ENCODE assay signal across 18 cellular contexts in genomic region chr15:33114484-33114767, GRCh38.
DNase-seq lines count a peak whose midpoint lies in the region; ATAC-seq and TF ChIP-seq lines count a peak whose summit lies in the region.
"Had no signal": no experiment of that assay in that cellular context is flagged by ENCODE, and none has a peak within 500 bp of the region (broad histone marks: within the 10 kb centered on the region; RNA-seq: fewer than 3 reads in every experiment).

No MANE protein-coding gene starts in this region.

- peak overlapping the region; percentile 80 for H3K18ac ChIP-seq in IMR-90 (ENCODE audit: low read depth, low read length)

- H3K27ac Mint-ChIP-seq in HFFc6 = no peak overlapping the region

- H2BK20ac ChIP-seq in IMR-90 (ENCODE audit: low read depth, low read length) = peak overlapping the region; percentile 99; the same call in 1 of the 2 replicates

- DNase-seq in AG10803 (ENCODE audit: low read depth) (peak; percentile 36), IMR-90 (peak; percentile 97), choroid plexus epithelial cell (ENCODE audit: low read depth) (peak; percentile 29), HFFc6 (no peak), GM19240 (ENCODE audit: insufficient read length, low spot score) (no peak)
- no peak for DNase-seq in activated CD4-positive, alpha-beta T cell treated with anti-CD3 and anti-CD28 coated beads, Interleukin-2, amount 50 U/mL, for 4 hours
- DNase-seq: AML-193; Caco-2; DMS153; KG1; NCI-H1436; NCI-H2081; NCI-H345; NK-92 treated with Interleukin-12 subunit alpha and Interleukin-12 subunit beta, amount 100 ng/mL, for 24 hours had no signal

- no peak overlapping the region for H3K9ac ChIP-seq in IMR-90 (ENCODE audit: low read depth, low read length)

- H4K91ac ChIP-seq in IMR-90 (ENCODE audit: insufficient read depth, low read depth, low read length) = peak overlapping the region; percentile 93; the same call in 1 of the 2 replicates

- dilution Hi-C loops in IMR-90 (cut with HindIII; ENCODE audit: low sequenced_read_pairs, unreplicated experiment) = no loop called here

- peak overlapping the region; percentile 72; the same call in 1 of the 2 replicates for H3K56ac ChIP-seq in IMR-90 (ENCODE audit: extremely low read depth, insufficient read depth, low read length)

- peak overlapping the region; percentile 96; the same call in 1 of the 2 replicates for H3K4ac ChIP-seq in IMR-90 (ENCODE audit: low read depth, low read length)

- TF ChIP-seq EP300 in gastroesophageal sphincter (IDR thresholded peaks at IDR 0.05) = no peak

- no peak overlapping the region for H3K4me2 ChIP-seq in IMR-90 (ENCODE audit: low read depth, low read length)
- H3K4me2 ChIP-seq: A549 had no signal

- no peak overlapping the region for H2AFZ ChIP-seq in IMR-90 (replicated peaks; ENCODE audit: low read length, poor library complexity)

- BruUV-seq in IMR-90 (replicated peaks; lab: Mats Ljungman, UMichigan) = no TSS peak

- H3K36me3 ChIP-seq in IMR-90 (ENCODE audit: control insufficient read depth, insufficient read depth, low read length) (no peaks in the 10 kb centered on the region; the same call in 1 of the 2 replicates), gastroesophageal sphincter (no peaks in the 10 kb centered on the region)

- H3K4me3 Mint-ChIP-seq in HFFc6 = no peak overlapping the region

- H3K27me3 Mint-ChIP-seq in HFFc6 (ENCODE audit: insufficient read depth) = no peaks in the 10 kb centered on the region; the same call in 1 of the 2 replicates

- in situ Hi-C loops in IMR-90 (cut with MboI; ENCODE audit: low sequenced_read_pairs) = loop anchor here (10.0 kb wide), 1 partner anchor 270 kb away; no protein-coding TSS in a partner anchor

- peaks cover 10% of the 10 kb centered on the region for H3K9me1 ChIP-seq in IMR-90 (ENCODE audit: insufficient read depth, low read length)

- H2BK5ac ChIP-seq in IMR-90 (ENCODE audit: low read depth, low read length, poor library complexity, severe bottlenecking) = peak overlapping the region; percentile 94

- H3K27me3 ChIP-seq in IMR-90 (ENCODE audit: control insufficient read depth, insufficient read depth, low read length) = no peaks in the 10 kb centered on the region
- no peaks in the 10 kb centered on the region for H3K27me3 ChIP-seq in gastroesophageal sphincter

- H3K4me3 ChIP-seq in AG10803 (ENCODE audit: low read length) = no peak overlapping the region
- no peak overlapping the region for H3K4me3 ChIP-seq in IMR-90 (ENCODE audit: insufficient read depth, low read depth, low read length)
- H3K4me3 ChIP-seq in choroid plexus epithelial cell (ENCODE audit: low read depth, low read length) = no peak overlapping the region
- H3K4me3 ChIP-seq in gastroesophageal sphincter = no peak overlapping the region
- H3K4me3 ChIP-seq: A549 had no signal

- ATAC-seq in IMR-90 (ENCODE audit: low read depth) = peak; percentile 59; the same call in 1 of the 2 replicates
- ATAC-seq in gastroesophageal sphincter = peak; percentile 31
- ATAC-seq in GM21529 (IDR thresholded peaks at IDR 0.05; ENCODE audit: unreplicated experiment) = no peak
- ATAC-seq: A549 had no signal

- no peak for TF ChIP-seq RAD21 in IMR-90 (IDR thresholded peaks at IDR 0.05; ENCODE audit: low read length)

- CTCF ChIA-PET in IMR-90 (lab: Yijun Ruan, JAX) = no interaction called here

- H2AK5ac ChIP-seq in IMR-90 (ENCODE audit: low read depth, low read length) = no peak overlapping the region

- no peak overlapping the region for H4K5ac ChIP-seq in IMR-90 (ENCODE audit: low read depth, low read length)

- POLR2A ChIA-PET in IMR-90 (lab: Charles Lee; ENCODE audit: unreplicated experiment) = interaction anchor here (1.5 kb wide), 1 partner anchor 22 kb away, joined by 7 read pairs; no protein-coding TSS in a partner anchor

- H4K8ac ChIP-seq in IMR-90 (ENCODE audit: low read depth in 2 of 2, low read length in 2 of 2) = peak overlapping the region; percentile 58 to 99; a peak in 1 of 4 replicates

- peak overlapping the region; percentile 99; the same call in 1 of the 3 replicates for H2BK15ac ChIP-seq in IMR-90 (ENCODE audit: low read depth, low read length)

- peak overlapping the region; percentile 98 for H2BK120ac ChIP-seq in IMR-90 (ENCODE audit: low read depth, low read length)

- H3K9me3 ChIP-seq in IMR-90 (ENCODE audit: control insufficient read depth, insufficient read depth, low read length) (no peaks in the 10 kb centered on the region; the same call in 1 of the 2 replicates), gastroesophageal sphincter (no peaks in the 10 kb centered on the region)
- H3K9me3 ChIP-seq: A549, Caco-2 had no signal

- TF ChIP-seq POLR2A in IMR-90 (IDR thresholded peaks at IDR 0.05; ENCODE audit: low read depth, low read length) (no peak), gastroesophageal sphincter (IDR thresholded peaks at IDR 0.05) (no peak)

- no peak overlapping the region for H3K14ac ChIP-seq in IMR-90 (replicated peaks; ENCODE audit: low read depth, low read length)

- intact Hi-C loops in IMR-90 (cut with micrococcal nuclease) = loop anchor here (2.0 kb wide), 1 partner anchor 24 kb away; no protein-coding TSS in a partner anchor

- peaks cover 10% of the 10 kb centered on the region for H3K36me3 Mint-ChIP-seq in HFFc6 (ENCODE audit: low read depth)

- H3K4me1 Mint-ChIP-seq in HFFc6 (ENCODE audit: low read depth) = peaks cover 42% of the 10 kb centered on the region

- no peak overlapping the region for H2AK9ac ChIP-seq in IMR-90 (replicated peaks; ENCODE audit: low read depth, low read length, poor library complexity)

- 0 out of 2 replicates have a peak, but pooled peaks cover 3% of the 10 kb centered on the region for H3K9me3 Mint-ChIP-seq in HFFc6

- H3K23ac ChIP-seq in IMR-90 (ENCODE audit: low read depth, low read length) = peak overlapping the region; percentile 99; the same call in 1 of the 2 replicates

- peaks cover 10 to 39% of the 10 kb centered on the region in 2 experiments for H3K79me1 ChIP-seq in IMR-90 (ENCODE audit: low read depth in 1 of 2, low read length in 2 of 2)

- 11% methylated on average over 3 of the region's 7 CpGs; no CpG with 5 or more reads in 1 of the 2 experiments for WGBS in IMR-90 (ENCODE audit: extremely low coverage in 2 of 2, insufficient read length in 1 of 2), 2 experiments
- WGBS in gastroesophageal sphincter (ENCODE audit: low coverage in 1 of 2), 2 donors = 72 to 87% methylated on average over 7 of the region's 7 CpGs

- peaks cover 19% of the 10 kb centered on the region for H3K4me1 ChIP-seq in IMR-90 (ENCODE audit: control insufficient read depth, insufficient read depth, low read length)
- peaks cover 0 to 8% (median 0%) of the 10 kb centered on the region in 3 donors for H3K4me1 ChIP-seq in gastroesophageal sphincter
- H3K4me1 ChIP-seq: A549, Caco-2 had no signal

- TF ChIP-seq CTCF in AG10803 (conservative IDR thresholded peaks at IDR 0.05; ENCODE audit: low read length) (no peak), IMR-90 (conservative IDR thresholded peaks at IDR 0.05; ENCODE audit: low read depth, low read length) (no peak), choroid plexus epithelial cell (conservative IDR thresholded peaks at IDR 0.05; ENCODE audit: low read depth, low read length) (no peak), gastroesophageal sphincter (IDR thresholded peaks at IDR 0.05) (no peak), HFFc6 (IDR thresholded peaks at IDR 0.05) (no peak)

- H3K27ac ChIP-seq in IMR-90 (ENCODE audit: insufficient read depth, low read length) = peak overlapping the region; percentile 89; the same call in 1 of the 2 replicates
- H3K27ac ChIP-seq in gastroesophageal sphincter = no peak overlapping the region
- H3K27ac ChIP-seq: A549, RWPE1 had no signal

- H4K20me1 ChIP-seq in IMR-90 (ENCODE audit: insufficient read depth, low read length) = no peaks in the 10 kb centered on the region

TF ChIP-seq in IMR-90, 13 proteins besides CTCF, POLR2A, EP300 and RAD21:
- TF ChIP-seq NFE2L2 (IDR thresholded peaks at IDR 0.05; ENCODE audit: low read depth, low read length) = no peak
- no peak for TF ChIP-seq ELK1 (IDR thresholded peaks at IDR 0.05; ENCODE audit: borderline replicate concordance, low read depth, low read length)
- no peak for TF ChIP-seq MAFK (IDR thresholded peaks at IDR 0.05; ENCODE audit: low read depth, low read length)
- peak; percentile 69 for TF ChIP-seq BHLHE40 (IDR thresholded peaks at IDR 0.05; ENCODE audit: low read depth, low read length)
- no peak for TF ChIP-seq MAZ (IDR thresholded peaks at IDR 0.05; ENCODE audit: borderline replicate concordance, low read depth, low read length)
- TF ChIP-seq CHD1 (IDR thresholded peaks at IDR 0.05; ENCODE audit: low read depth, low read length) = no peak
- no peak for TF ChIP-seq RFX5 (IDR thresholded peaks at IDR 0.05; ENCODE audit: low read depth, low read length)
- no peak for TF ChIP-seq RCOR1 (IDR thresholded peaks at IDR 0.05; ENCODE audit: insufficient replicate concordance, low read length)
- TF ChIP-seq USF2 (IDR thresholded peaks at IDR 0.05; ENCODE audit: low read depth, low read length) = peak; percentile 82
- TF ChIP-seq CEBPB (IDR thresholded peaks at IDR 0.05; ENCODE audit: low read depth, low read length) = no peak
- TF ChIP-seq MXI1 (IDR thresholded peaks at IDR 0.05; ENCODE audit: borderline replicate concordance, low read depth, low read length) = no peak
- peak; percentile 70 for TF ChIP-seq FOS (IDR thresholded peaks at IDR 0.05; ENCODE audit: low read depth, low read length)
- no peak for TF ChIP-seq SMC3 (IDR thresholded peaks at IDR 0.05; ENCODE audit: low read depth, low read length)

Comparison
In these comparisons a context has a peak if more than half of its experiments do, and no peak if none do; other contexts are left out.
1. DNase-seq: peak in AG10803 (single experiment), IMR-90 (single experiment) and choroid plexus epithelial cell (single experiment); none in HFFc6 (single experiment), activated CD4-positive, alpha-beta T cell treated with anti-CD3 and anti-CD28 coated beads, Interleukin-2, amount 50 U/mL, for 4 hours (0 of 2) and GM19240 (single experiment).